In genomic region chr10:5944389-5945202, GRCh38 we compare ENCODE assay signal across 8 cellular contexts. TPM values are rescaled to one million over a fixed set of nuclear protein-coding genes. Genes with fewer than 3 reads are reported as not detected.
A peak's percentile ranks its signal among the peaks of the same experiment; 100 is the strongest.
DNase-seq lines count a peak whose midpoint lies in the region; ATAC-seq and TF ChIP-seq lines count a peak whose summit lies in the region.

No MANE protein-coding gene starts in this region.

- TF ChIP-seq CTCF in kidney epithelial cell (IDR thresholded peaks at IDR 0.05; ENCODE audit: insufficient read depth, low read length, poor library complexity, severe bottlenecking): no peak
- no peak for TF ChIP-seq CTCF in suprapubic skin (IDR thresholded peaks at IDR 0.05)
- TF ChIP-seq CTCF in CD4-positive, alpha-beta T cell (IDR thresholded peaks at IDR 0.05): no peak
- TF ChIP-seq CTCF in GM13976 (IDR thresholded peaks at IDR 0.05; ENCODE audit: borderline replicate concordance, control extremely low read depth, extremely low read depth, insufficient read depth, missing control alignments): no peak

- H3K27ac ChIP-seq in suprapubic skin: peak overlapping the region; percentile 84
- no peak overlapping the region for H3K27ac ChIP-seq in CD4-positive, alpha-beta T cell (ENCODE audit: low read depth, low read length)

- H3K9me3 Mint-ChIP-seq in CD4-positive, alpha-beta T cell: no peaks in the 10 kb centered on the region
- no peaks in the 10 kb centered on the region for H3K9me3 Mint-ChIP-seq in stimulated activated effector memory CD8-positive, alpha-beta T cell treated with anti-CD3 and anti-CD28 coated beads, Interleukin-12 subunit alpha, Interleukin-12 subunit beta, amount 100 ng/mL, for 72 hours

- H3K9me3 ChIP-seq in suprapubic skin: no peaks in the 10 kb centered on the region
- H3K9me3 ChIP-seq in CD4-positive, alpha-beta T cell (ENCODE audit: control insufficient read depth, low read length): no peaks in the 10 kb centered on the region

- TF ChIP-seq POLR2A in suprapubic skin (IDR thresholded peaks at IDR 0.05): no peak

- intact Hi-C loops in CD4-positive, alpha-beta T cell (cut with DNase I, micrococcal nuclease): no loop called here

- H3K36me3 ChIP-seq in kidney epithelial cell (ENCODE audit: control insufficient read depth, insufficient read depth, low read length) (no peaks in the 10 kb centered on the region), suprapubic skin (no peaks in the 10 kb centered on the region)

- ATAC-seq in CD4-positive, alpha-beta T cell (ENCODE audit: poor library complexity): no peak
- no peak for ATAC-seq in GM19035 (IDR thresholded peaks at IDR 0.05; ENCODE audit: unreplicated experiment)
- no peak for ATAC-seq in stimulated activated effector memory CD8-positive, alpha-beta T cell treated with anti-CD3 and anti-CD28 coated beads, Interleukin-12 subunit alpha, Interleukin-12 subunit beta, amount 100 ng/mL, for 72 hours

- H3K27me3 ChIP-seq in kidney epithelial cell (ENCODE audit: control insufficient read depth, insufficient read depth, low read length) (no peaks in the 10 kb centered on the region), suprapubic skin (no peaks in the 10 kb centered on the region)
- no peaks in the 10 kb centered on the region for H3K27me3 ChIP-seq in CD4-positive, alpha-beta T cell (ENCODE audit: control insufficient read depth, insufficient read depth, low read length)

- CTCF ChIA-PET in CD4-positive, alpha-beta T cell (lab: Charles Lee): interaction anchor here (1.1 kb wide), 1 partner anchor 8 kb away, joined by 3 read pairs; no protein-coding TSS in a partner anchor

- H3K4me3 ChIP-seq in kidney epithelial cell (ENCODE audit: low read depth, low read length): no peak overlapping the region
- peak overlapping the region; percentile 29 for H3K4me3 ChIP-seq in suprapubic skin

- no peaks in the 10 kb centered on the region for H3K27me3 Mint-ChIP-seq in CD4-positive, alpha-beta T cell

- DNase-seq in HT-29 (ENCODE audit: low spot score) (peak; percentile 72), brain pericyte (ENCODE audit: low read depth, low spot score) (peak; percentile 80), kidney epithelial cell (ENCODE audit: low read depth) (peak; percentile 98), suprapubic skin (ENCODE audit: low spot score in 2 of 2) (peak; percentile 89 to 93), GM13976 (ENCODE audit: low spot score) (no peak)
- no peak for DNase-seq in CD4-positive, alpha-beta T cell
- DNase-seq in stimulated activated effector memory CD8-positive, alpha-beta T cell treated with anti-CD3 and anti-CD28 coated beads, Interleukin-12 subunit alpha, Interleukin-12 subunit beta, amount 100 ng/mL, for 72 hours (ENCODE audit: low spot score in 2 of 2): no peak

- no peak overlapping the region for H3K27ac Mint-ChIP-seq in CD4-positive, alpha-beta T cell
- no peak overlapping the region for H3K27ac Mint-ChIP-seq in stimulated activated effector memory CD8-positive, alpha-beta T cell treated with anti-CD3 and anti-CD28 coated beads, Interleukin-12 subunit alpha, Interleukin-12 subunit beta, amount 100 ng/mL, for 72 hours

- WGBS in suprapubic skin: 45% methylated on average over 7 of the region's 7 CpGs

- H3K4me1 ChIP-seq in suprapubic skin: peaks cover 56% of the 10 kb centered on the region

- in situ Hi-C loops in GM13976 (cut with MboI; ENCODE audit: low sequenced_read_pairs, unreplicated experiment): no loop called here

- H3K4me1 Mint-ChIP-seq in CD4-positive, alpha-beta T cell (ENCODE audit: low read depth): peaks cover 8% of the 10 kb centered on the region
- peaks cover 14% of the 10 kb centered on the region for H3K4me1 Mint-ChIP-seq in stimulated activated effector memory CD8-positive, alpha-beta T cell treated with anti-CD3 and anti-CD28 coated beads, Interleukin-12 subunit alpha, Interleukin-12 subunit beta, amount 100 ng/mL, for 72 hours

- no peak overlapping the region for H3K4me3 Mint-ChIP-seq in CD4-positive, alpha-beta T cell
- no peak overlapping the region for H3K4me3 Mint-ChIP-seq in stimulated activated effector memory CD8-positive, alpha-beta T cell treated with anti-CD3 and anti-CD28 coated beads, Interleukin-12 subunit alpha, Interleukin-12 subunit beta, amount 100 ng/mL, for 72 hours

- POLR2A ChIA-PET in CD4-positive, alpha-beta T cell (lab: Charles Lee): no interaction called here

- H3K36me3 Mint-ChIP-seq in CD4-positive, alpha-beta T cell (ENCODE audit: low read depth): no peaks in the 10 kb centered on the region
- no peaks in the 10 kb centered on the region for H3K36me3 Mint-ChIP-seq in stimulated activated effector memory CD8-positive, alpha-beta T cell treated with anti-CD3 and anti-CD28 coated beads, Interleukin-12 subunit alpha, Interleukin-12 subunit beta, amount 100 ng/mL, for 72 hours

- no peak for TF ChIP-seq EP300 in suprapubic skin (IDR thresholded peaks at IDR 0.05)

RNA-seq across cellular contexts. Expression of gene IL15RA, which starts 32.7 kb away (rescaled TPM):
- 12.4 and 14.1 TPM in 2 replicates for total RNA-seq in HT-29 (2014; rRNA removed; shearing (Covaris generic))
- total RNA-seq in kidney epithelial cell (23.1 and 23.6 TPM in 2 replicates), suprapubic skin (10 to 100 TPM; 14.1 to 26.5 (median 16.4) TPM)
- 1 to 10 TPM; 4.4 TPM for total RNA-seq in CD4-positive, alpha-beta T cell

RNA-seq across cellular contexts. Expression of gene FBH1, which starts 54.6 kb away (rescaled TPM):
- 63.0 and 85.9 TPM in 2 replicates for total RNA-seq in HT-29 (2014; rRNA removed; shearing (Covaris generic))
- total RNA-seq in kidney epithelial cell (54.9 and 65.8 TPM in 2 replicates), suprapubic skin (100 to 1,000 TPM in 2 of 4 donors, 10 to 100 TPM in 2; 70.9 to 131 (median 90.6) TPM)
- total RNA-seq in CD4-positive, alpha-beta T cell: 10 to 100 TPM; 33.9 to 34.2 TPM

RNA-seq across cellular contexts. Expression of gene ANKRD16, which starts 54.9 kb away (rescaled TPM):
- 8.7 and 12.7 TPM in 2 replicates for total RNA-seq in HT-29 (2014; rRNA removed; shearing (Covaris generic))
- 7.0 and 7.9 TPM in 2 replicates for total RNA-seq in kidney epithelial cell
- 10 to 100 TPM in 2 of 4 donors, 1 to 10 TPM in 2; 6.6 to 10.8 (median 9.7) TPM for total RNA-seq in suprapubic skin
- total RNA-seq in CD4-positive, alpha-beta T cell: 1 to 10 TPM; 1.4 to 1.8 TPM

Comparison
In these comparisons a context has a peak if more than half of its experiments do, and no peak if none do; other contexts are left out.
1. DNase-seq: peak in HT-29 (single experiment), brain pericyte (single experiment), kidney epithelial cell (single experiment) and suprapubic skin (2 of 2); none in CD4-positive, alpha-beta T cell (0 of 10), GM13976 (single experiment) and stimulated activated effector memory CD8-positive, alpha-beta T cell treated with anti-CD3 and anti-CD28 coated beads, Interleukin-12 subunit alpha, Interleukin-12 subunit beta, amount 100 ng/mL, for 72 hours (0 of 2).